ENCODE assay signal across 33 cellular contexts in the genomic region with DNA sequence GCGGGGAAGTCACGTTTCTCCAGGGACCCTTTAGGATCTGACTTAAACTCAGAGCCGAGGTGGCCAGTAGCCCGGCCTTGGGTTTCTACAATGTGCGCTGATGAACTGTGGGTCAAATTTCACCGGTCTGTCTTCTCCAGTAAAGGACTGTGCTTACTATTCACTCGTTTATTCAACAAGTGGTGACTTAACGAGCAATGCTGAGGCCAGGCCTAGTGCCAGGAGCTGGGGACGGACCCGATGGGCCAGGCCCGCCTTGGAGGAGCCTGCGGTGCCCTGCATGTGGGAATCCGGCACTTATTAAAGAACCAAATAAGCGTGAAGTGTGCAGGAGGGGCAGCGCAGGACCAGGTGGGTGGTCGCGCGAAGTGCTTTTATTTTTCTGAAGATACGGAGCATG. TPM values are rescaled to one million over a fixed set of nuclear protein-coding genes. Genes with fewer than 3 reads are reported as not detected.
DNase-seq lines count a peak whose midpoint lies in the region; ATAC-seq and TF ChIP-seq lines count a peak whose summit lies in the region.
"Had no signal": no experiment of that assay in that cellular context is flagged by ENCODE, and none has a peak within 500 bp of the region (broad histone marks: within the 10 kb centered on the region; RNA-seq: fewer than 3 reads in every experiment).

No MANE protein-coding gene starts in this region.

- H3K9me2 ChIP-seq in PC-3 (replicated peaks; ENCODE audit: low read length) = no peaks in the 10 kb centered on the region

- no peaks in the 10 kb centered on the region for H3K9me3 ChIP-seq in PC-3 (ENCODE audit: low read length)
- H3K9me3 ChIP-seq: BE2C, gastroesophageal sphincter, neutrophil, Peyer's patch, tibial artery had no signal

- H4K20me1 ChIP-seq in KMS-11 (ENCODE audit: insufficient read depth) = no peaks in the 10 kb centered on the region
- H4K20me1 ChIP-seq in PC-3 (ENCODE audit: low read length) = no peaks in the 10 kb centered on the region

- H3K79me2 ChIP-seq in KMS-11 (ENCODE audit: insufficient read depth, low read depth) (no peaks in the 10 kb centered on the region), PC-3 (ENCODE audit: low read length) (no peaks in the 10 kb centered on the region)

- peaks cover 30% of the 10 kb centered on the region for H3K4me1 ChIP-seq in KMS-11 (ENCODE audit: low read depth, poor library complexity, severe bottlenecking)
- H3K4me1 ChIP-seq in PC-3 (ENCODE audit: insufficient read depth, low read length) = peaks cover 6% of the 10 kb centered on the region
- H3K4me1 ChIP-seq: BE2C, tibial artery had no signal

- CTCF ChIA-PET in PC-3 (lab: Charles Lee) = no interaction called here

- H3K36me3 ChIP-seq in KMS-11 (ENCODE audit: insufficient read depth) (no peaks in the 10 kb centered on the region), PC-3 (ENCODE audit: low read depth, low read length) (no peaks in the 10 kb centered on the region)
- H3K36me3 ChIP-seq: BE2C, brain microvascular endothelial cell, gastroesophageal sphincter, neutrophil, Peyer's patch, tibial artery had no signal

- H2AFZ ChIP-seq in KMS-11 (ENCODE audit: low read depth) (no peak overlapping the region), PC-3 (ENCODE audit: low read length) (no peak overlapping the region)

- H3K27me3 Mint-ChIP-seq in nephron progenitor cell (ENCODE audit: low read depth, poor library complexity) = peaks cover 31% of the 10 kb centered on the region

- DNase-seq in DMS79 treated with DMSO at 0.1 percent for 48 hours (lab: John Stamatoyannopoulos, UW) (peak; percentile 18), cerebellum (ENCODE audit: low spot score) (peak; percentile 41), nephron progenitor cell (no peak), SIG-M5 treated with dmso at 0.1 percent for 504 hours (lab: John Stamatoyannopoulos, UW; ENCODE audit: unreplicated experiment) (no peak), Ammon's horn (ENCODE audit: low spot score) (no peak), PC-3 (no peak)
- DNase-seq: activated CD4-positive, alpha-beta T cell treated with anti-CD3 and anti-CD28 coated beads for 1 hour; activated CD8-positive, alpha-beta memory T cell treated with anti-CD3 and anti-CD28 coated beads, Interleukin-2, amount 50 U/mL, for 48 hours; activated CD8-positive, alpha-beta T cell treated with anti-CD3 and anti-CD28 coated beads for 36 hours; activated naive CD4-positive, alpha-beta T cell treated with anti-CD3 and anti-CD28 coated beads, Interleukin-2, amount 10 ng/mL, durations not matched to agents 7 days and 5 days; CD8-positive, alpha-beta T cell; hypothalamus; IMR-90; NCI-H1694; NCI-H2171 treated with DMSO at 0.1 percent for 48 hours; SHP77; stimulated activated CD4-positive, alpha-beta T cell treated with anti-CD3 and anti-CD28 coated beads, Interleukin-12 subunit alpha, Interleukin-12 subunit beta, amount 100 ng/mL, for 4 hours; stimulated activated CD4-positive, alpha-beta T cell treated with anti-CD3 and anti-CD28 coated beads, Interleukin-2, amount 100 ng/mL, for 48 hours; tibial artery had no signal

- peaks cover 8% of the 10 kb centered on the region for H3K9me3 Mint-ChIP-seq in nephron progenitor cell
- H3K9me3 Mint-ChIP-seq: activated CD8-positive, alpha-beta T cell treated with anti-CD3 and anti-CD28 coated beads for 36 hours; activated naive CD4-positive, alpha-beta T cell treated with anti-CD3 and anti-CD28 coated beads, Interleukin-2, amount 10 ng/mL, durations not matched to agents 7 days and 5 days; activated T-helper 17 cell treated with anti-CD3 and anti-CD28 coated beads, Interleukin-2, amount 50 U/mL, for 72 hours; CD8-positive, alpha-beta T cell; T-helper 2 cell treated with Interferon-gamma antibody and Interleukin-4, amounts not matched to agents 5 μg/mL and 100 μg/mL, for 36 hours had no signal

- peak overlapping the region; percentile 43 for H3K4me3 Mint-ChIP-seq in nephron progenitor cell
- H3K4me3 Mint-ChIP-seq: activated CD8-positive, alpha-beta T cell treated with anti-CD3 and anti-CD28 coated beads for 36 hours; activated naive CD4-positive, alpha-beta T cell treated with anti-CD3 and anti-CD28 coated beads, Interleukin-2, amount 10 ng/mL, durations not matched to agents 7 days and 5 days; activated T-helper 17 cell treated with anti-CD3 and anti-CD28 coated beads, Interleukin-2, amount 50 U/mL, for 72 hours; CD8-positive, alpha-beta T cell; T-helper 2 cell treated with Interferon-gamma antibody and Interleukin-4, amounts not matched to agents 5 μg/mL and 100 μg/mL, for 36 hours had no signal

- peak overlapping the region; percentile 64 for H3K27ac Mint-ChIP-seq in nephron progenitor cell
- H3K27ac Mint-ChIP-seq: activated CD8-positive, alpha-beta T cell treated with anti-CD3 and anti-CD28 coated beads for 36 hours; activated naive CD4-positive, alpha-beta T cell treated with anti-CD3 and anti-CD28 coated beads, Interleukin-2, amount 10 ng/mL, durations not matched to agents 7 days and 5 days; activated T-helper 17 cell treated with anti-CD3 and anti-CD28 coated beads, Interleukin-2, amount 50 U/mL, for 72 hours; CD8-positive, alpha-beta T cell; progenitor cell of endocrine pancreas; T-helper 2 cell treated with Interferon-gamma antibody and Interleukin-4, amounts not matched to agents 5 μg/mL and 100 μg/mL, for 36 hours had no signal

- H3K4me3 ChIP-seq in KMS-11 (IDR thresholded peaks at IDR 0.05; ENCODE audit: insufficient read depth, low read depth, low read length) (no peak overlapping the region), PC-3 (ENCODE audit: low read length) (no peak overlapping the region)
- H3K4me3 ChIP-seq: gastroesophageal sphincter, Peyer's patch, tibial artery had no signal

- intact Hi-C loops in PC-3 (cut with micrococcal nuclease) = no loop called here

- ATAC-seq in HG03097 (IDR thresholded peaks at IDR 0.05; ENCODE audit: low FRiP score, unreplicated experiment) = no peak
- ATAC-seq in PC-3 = no peak
- ATAC-seq: activated CD8-positive, alpha-beta T cell treated with anti-CD3 and anti-CD28 coated beads for 36 hours; activated T-helper 17 cell treated with anti-CD3 and anti-CD28 coated beads, Interleukin-2, amount 50 U/mL, for 72 hours; CD8-positive, alpha-beta T cell; gastroesophageal sphincter; sciatic nerve had no signal

- H3K27ac ChIP-seq in KMS-11 (no peak overlapping the region), PC-3 (ENCODE audit: low read length) (no peak overlapping the region)
- H3K27ac ChIP-seq: brain microvascular endothelial cell, gastroesophageal sphincter, neutrophil, Peyer's patch, tibial artery had no signal

- H3K4me2 ChIP-seq in KMS-11 = peak overlapping the region; percentile 37; the same call in 1 of the 2 replicates
- H3K4me2 ChIP-seq in PC-3 (ENCODE audit: low read length) = no peak overlapping the region

- TF ChIP-seq CTCF in KMS-11 (conservative IDR thresholded peaks at IDR 0.05; ENCODE audit: low read depth, low read length) (no peak), nephron progenitor cell (IDR thresholded peaks at IDR 0.05) (no peak), PC-3 (conservative IDR thresholded peaks at IDR 0.05; ENCODE audit: low read depth, low read length) (no peak)

- BruUV-seq in PC-3 (replicated peaks; lab: Mats Ljungman, UMichigan) = no TSS peak

- H3K36me3 Mint-ChIP-seq in nephron progenitor cell (ENCODE audit: low read depth) = no peaks in the 10 kb centered on the region
- H3K36me3 Mint-ChIP-seq: activated naive CD4-positive, alpha-beta T cell treated with anti-CD3 and anti-CD28 coated beads, Interleukin-2, amount 10 ng/mL, durations not matched to agents 7 days and 5 days; CD8-positive, alpha-beta T cell had no signal

- H3F3A ChIP-seq in PC-3 (ENCODE audit: low read length, unreplicated experiment) = no peaks in the 10 kb centered on the region

- no peaks in the 10 kb centered on the region for H3K27me3 ChIP-seq in KMS-11 (ENCODE audit: insufficient read depth, low read depth)
- H3K27me3 ChIP-seq in PC-3 (ENCODE audit: low read length) = no peaks in the 10 kb centered on the region
- H3K27me3 ChIP-seq: BE2C, gastroesophageal sphincter, Peyer's patch had no signal

- H3K9ac ChIP-seq in KMS-11 (no peak overlapping the region), PC-3 (ENCODE audit: low read length) (no peak overlapping the region)

- H3K4me1 Mint-ChIP-seq in nephron progenitor cell = peaks cover 58% of the 10 kb centered on the region
- H3K4me1 Mint-ChIP-seq: activated T-helper 17 cell treated with anti-CD3 and anti-CD28 coated beads, Interleukin-2, amount 50 U/mL, for 72 hours had no signal

- POLR2A ChIA-PET in PC-3 (lab: Charles Lee; ENCODE audit: unreplicated experiment) = no interaction called here

RNA-seq across cellular contexts. Expression of a gene that starts 24.0 kb away (rescaled TPM):
- total RNA-seq in cerebellum (not detected), PC-3 (2014; rRNA removed) (not detected in 2 replicates)
- total RNA-seq: activated CD8-positive, alpha-beta T cell treated with anti-CD3 and anti-CD28 coated beads for 36 hours; activated T-helper 17 cell treated with anti-CD3 and anti-CD28 coated beads, Interleukin-2, amount 50 U/mL, for 72 hours; CD8-positive, alpha-beta T cell; fibroblast of lung; gastroesophageal sphincter; IMR-90; lung microvascular endothelial cell; Peyer's patch; progenitor cell of endocrine pancreas had no signal

RNA-seq across cellular contexts. Expression of a gene that starts 60.0 kb away (rescaled TPM):
- total RNA-seq in cerebellum (0.73 TPM), PC-3 (2014; rRNA removed) (not detected in 2 replicates)
- total RNA-seq: activated CD8-positive, alpha-beta T cell treated with anti-CD3 and anti-CD28 coated beads for 36 hours; activated T-helper 17 cell treated with anti-CD3 and anti-CD28 coated beads, Interleukin-2, amount 50 U/mL, for 72 hours; CD8-positive, alpha-beta T cell; H7; IMR-90; lung microvascular endothelial cell; progenitor cell of endocrine pancreas had no signal

Comparison
In these comparisons a context has a peak if more than half of its experiments do, and no peak if none do; other contexts are left out.
1. DNase-seq: peak in DMS79 treated with DMSO at 0.1 percent for 48 hours (single experiment) and cerebellum (single experiment); none in nephron progenitor cell (single experiment), SIG-M5 treated with dmso at 0.1 percent for 504 hours (single experiment), Ammon's horn (single experiment) and PC-3 (single experiment).